8 cellular contexts compared by ENCODE assay signal in genomic region chr7:43647314-43647691, GRCh38.
A peak's percentile ranks its signal among the peaks of the same experiment; 100 is the strongest.
DNase-seq lines count a peak whose midpoint lies in the region; ATAC-seq, FAIRE-seq and TF ChIP-seq lines count a peak whose summit lies in the region.

No MANE protein-coding gene starts in this region.

- H3K4me1 ChIP-seq in right cardiac atrium (ENCODE audit: control insufficient read depth, insufficient read depth, low read length), result peaks cover 30% of the 10 kb centered on the region

- H3K4me3 ChIP-seq in HL-60 (replicated peaks; ENCODE audit: insufficient read depth, low read length), result no peak overlapping the region
- H3K4me3 ChIP-seq in right cardiac atrium (ENCODE audit: low read length), result no peak overlapping the region

- no peaks in the 10 kb centered on the region for H3K9me3 ChIP-seq in right cardiac atrium (ENCODE audit: control insufficient read depth, low read length)

- H3K27me3 ChIP-seq in HL-60 (ENCODE audit: insufficient read depth, poor library complexity, severe bottlenecking) (no peaks in the 10 kb centered on the region), right cardiac atrium (ENCODE audit: control insufficient read depth, insufficient read depth) (no peaks in the 10 kb centered on the region)

- no peak for ATAC-seq in activated T-helper 17 cell treated with anti-CD3 and anti-CD28 coated beads, Interleukin-2, amount 50 U/mL, for 72 hours (replicated peaks)
- peak; percentile 20 to 44 for ATAC-seq in right cardiac atrium
- ATAC-seq in stimulated activated memory B cell treated with anti-CD40 and anti-IgM and Interleukin-4, amounts not matched to agents 10 μg/mL and 1 μg/mL and 100 μg/mL, for 72 hours, result no peak
- ATAC-seq in GM18517 (IDR thresholded peaks at IDR 0.05; ENCODE audit: unreplicated experiment), result no peak

- peaks cover 77% of the 10 kb centered on the region for H3K36me3 Mint-ChIP-seq in activated T-helper 17 cell treated with anti-CD3 and anti-CD28 coated beads, Interleukin-2, amount 50 U/mL, for 72 hours (ENCODE audit: low read depth)
- peaks cover 51% of the 10 kb centered on the region for H3K36me3 Mint-ChIP-seq in stimulated activated memory B cell treated with anti-CD40 and anti-IgM and Interleukin-4, amounts not matched to agents 10 μg/mL and 1 μg/mL and 100 μg/mL, for 72 hours

- WGBS in right cardiac atrium, result 24% methylated on average over 7 of the region's 7 CpGs

- H3K9me3 Mint-ChIP-seq in activated T-helper 17 cell treated with anti-CD3 and anti-CD28 coated beads, Interleukin-2, amount 50 U/mL, for 72 hours, result no peaks in the 10 kb centered on the region
- H3K9me3 Mint-ChIP-seq in stimulated activated memory B cell treated with anti-CD40 and anti-IgM and Interleukin-4, amounts not matched to agents 10 μg/mL and 1 μg/mL and 100 μg/mL, for 72 hours, result peaks cover 2% of the 10 kb centered on the region

- no peaks in the 10 kb centered on the region for H3K27me3 Mint-ChIP-seq in activated T-helper 17 cell treated with anti-CD3 and anti-CD28 coated beads, Interleukin-2, amount 50 U/mL, for 72 hours
- H3K27me3 Mint-ChIP-seq in stimulated activated memory B cell treated with anti-CD40 and anti-IgM and Interleukin-4, amounts not matched to agents 10 μg/mL and 1 μg/mL and 100 μg/mL, for 72 hours, result no peaks in the 10 kb centered on the region

- peak overlapping the region; percentile 76 for H3K4me3 Mint-ChIP-seq in activated T-helper 17 cell treated with anti-CD3 and anti-CD28 coated beads, Interleukin-2, amount 50 U/mL, for 72 hours
- H3K4me3 Mint-ChIP-seq in stimulated activated memory B cell treated with anti-CD40 and anti-IgM and Interleukin-4, amounts not matched to agents 10 μg/mL and 1 μg/mL and 100 μg/mL, for 72 hours, result peak overlapping the region; percentile 60

- no peak for TF ChIP-seq CTCF in HL-60 (IDR thresholded peaks at IDR 0.05; ENCODE audit: insufficient read depth, low read length)

- DNase-seq in HL-60 (ENCODE audit: low read depth in 1 of 2, low spot score in 1 of 2) (no peak), right cardiac atrium (peak in 2 of 3 donors; percentile 44 to 65), NCI-H2081 treated with DMSO at 0.1 percent for 48 hours (lab: John Stamatoyannopoulos, UW) (no peak), hippocampal formation (lab: John Stamatoyannopoulos, UW) (no peak), frontal cortex (ENCODE audit: low spot score in 2 of 2) (no peak)

- H3K4me1 Mint-ChIP-seq in activated T-helper 17 cell treated with anti-CD3 and anti-CD28 coated beads, Interleukin-2, amount 50 U/mL, for 72 hours, result peaks cover 62% of the 10 kb centered on the region
- H3K4me1 Mint-ChIP-seq in stimulated activated memory B cell treated with anti-CD40 and anti-IgM and Interleukin-4, amounts not matched to agents 10 μg/mL and 1 μg/mL and 100 μg/mL, for 72 hours, result peaks cover 95% of the 10 kb centered on the region

- intact Hi-C loops in right cardiac atrium (cut with DNase I), result no loop called here

- FAIRE-seq in frontal cortex (lab: Jason Lieb, UNC), result no peak

- peak overlapping the region; percentile 87 for H3K27ac Mint-ChIP-seq in activated T-helper 17 cell treated with anti-CD3 and anti-CD28 coated beads, Interleukin-2, amount 50 U/mL, for 72 hours
- peak overlapping the region; percentile 69 for H3K27ac Mint-ChIP-seq in stimulated activated memory B cell treated with anti-CD40 and anti-IgM and Interleukin-4, amounts not matched to agents 10 μg/mL and 1 μg/mL and 100 μg/mL, for 72 hours

- peak overlapping the region; percentile 77 for H3K27ac ChIP-seq in HL-60 (replicated peaks)
- peak overlapping the region; percentile 88 for H3K27ac ChIP-seq in right cardiac atrium (ENCODE audit: low read length)

Comparison
In these comparisons a context has a peak if more than half of its experiments do, and no peak if none do; other contexts are left out.
1. DNase-seq: peak in right cardiac atrium (2 of 3); none in HL-60 (0 of 2), NCI-H2081 treated with DMSO at 0.1 percent for 48 hours (single experiment), hippocampal formation (0 of 2) and frontal cortex (0 of 2).
2. ATAC-seq: peak in right cardiac atrium (2 of 2); none in activated T-helper 17 cell treated with anti-CD3 and anti-CD28 coated beads, Interleukin-2, amount 50 U/mL, for 72 hours (single experiment), stimulated activated memory B cell treated with anti-CD40 and anti-IgM and Interleukin-4, amounts not matched to agents 10 μg/mL and 1 μg/mL and 100 μg/mL, for 72 hours (single experiment) and GM18517 (single experiment).